Comparison of ENCODE assay signal across 1 cellular context in the genomic region with DNA sequence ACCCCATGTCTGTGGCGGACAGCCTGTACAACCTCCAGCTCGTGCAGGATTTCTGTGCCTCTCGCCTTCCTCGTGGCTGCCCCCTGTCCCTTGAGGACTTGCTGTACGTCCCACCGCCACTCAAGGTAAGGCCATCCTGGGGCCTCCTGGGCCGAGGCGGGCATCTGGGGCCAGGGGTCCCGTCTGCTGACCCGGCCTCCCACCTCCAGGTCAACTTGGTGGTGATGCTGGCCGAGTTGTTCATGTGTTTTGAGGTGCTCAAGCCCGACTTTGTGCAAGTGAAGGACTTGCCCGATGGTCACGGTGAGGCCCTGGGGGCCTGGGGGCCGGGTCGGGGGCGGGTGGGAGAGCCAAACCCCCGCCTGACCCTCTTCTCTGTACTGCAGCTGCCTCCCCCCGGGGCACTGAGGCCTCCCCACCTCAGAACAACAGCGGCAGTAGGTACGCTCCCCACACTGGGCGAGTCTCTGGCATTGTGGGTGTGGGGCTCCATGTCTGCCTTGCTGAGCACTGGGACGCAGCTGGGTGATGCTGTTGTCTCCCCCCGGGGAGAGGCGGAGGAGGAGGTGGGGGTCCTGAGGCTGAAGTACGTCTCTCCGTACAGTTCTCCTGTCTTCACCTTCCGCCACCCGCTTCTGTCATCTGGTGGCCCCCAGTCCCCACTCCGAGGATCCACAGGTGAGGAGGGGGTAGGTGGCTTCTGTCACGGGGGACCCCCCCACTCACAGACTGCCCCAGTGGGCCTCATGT.
TF ChIP-seq lines count a peak whose summit lies in the region.

No MANE protein-coding gene starts in this region.

TF ChIP-seq in HEK293, 187 proteins besides CTCF, POLR2A, EP300 and RAD21 (continued from another document):
- no peak for TF ChIP-seq ZNF768 (tag by site-specific recombination; IDR thresholded peaks at IDR 0.05)
- TF ChIP-seq SCRT2 (tag by site-specific recombination; IDR thresholded peaks at IDR 0.05), result peak; percentile 22; the same call in 1 of the 2 replicates
- no peak for TF ChIP-seq SETDB1 (IDR thresholded peaks at IDR 0.05; ENCODE audit: insufficient read length, low read length)
